15 cellular contexts compared by ENCODE assay signal in genomic region chr19:47891923-47892666, GRCh38. TPM values are rescaled to one million over a fixed set of nuclear protein-coding genes. Genes with fewer than 3 reads are reported as not detected.
A peak's percentile ranks its signal among the peaks of the same experiment; 100 is the strongest.
DNase-seq lines count a peak whose midpoint lies in the region; ATAC-seq and TF ChIP-seq lines count a peak whose summit lies in the region.
"Had no signal": no experiment of that assay in that cellular context is flagged by ENCODE, and none has a peak within 500 bp of the region (broad histone marks: within the 10 kb centered on the region; RNA-seq: fewer than 3 reads in every experiment).

No MANE protein-coding gene starts in this region.

- H3K4me3 ChIP-seq in mesodermal cell (ENCODE audit: extremely low read depth, insufficient read depth, low read length, poor library complexity, severe bottlenecking) = no peak overlapping the region
- H3K4me3 ChIP-seq in upper lobe of right lung = no peak overlapping the region
- H3K4me3 ChIP-seq: GM23248 had no signal

- H3K27me3 ChIP-seq in upper lobe of right lung = no peaks in the 10 kb centered on the region

- intact Hi-C loops in upper lobe of right lung (cut with DNase I) = no loop called here

- DNase-seq in NAMALWA (ENCODE audit: low spot score) = peak; percentile 17
- DNase-seq in ecto neural progenitor cell (ENCODE audit: low spot score) = peak; percentile 79
- no peak for DNase-seq in upper lobe of right lung
- DNase-seq: activated CD4-positive, alpha-beta T cell treated with anti-CD3 and anti-CD28 coated beads, Interleukin-2, amount 50 U/mL, for 4 hours; CD4-positive, CD25-positive, alpha-beta regulatory T cell; GM23248; natural killer cell; NCI-H2029; stimulated activated naive CD4-positive, alpha-beta T cell treated with Interleukin-2 at 50 U/mL for 16 hours had no signal

- H3K4me1 ChIP-seq in mesodermal cell (ENCODE audit: control insufficient read depth, insufficient read depth, low read length, poor library complexity, severe bottlenecking) (peaks cover 4% of the 10 kb centered on the region), upper lobe of right lung (peaks cover 3% of the 10 kb centered on the region)

- H3K36me3 ChIP-seq in mesodermal cell (ENCODE audit: control insufficient read depth, insufficient read depth, low read length) (no peaks in the 10 kb centered on the region), upper lobe of right lung (no peaks in the 10 kb centered on the region)

- H3K9me3 ChIP-seq in mesodermal cell (ENCODE audit: control insufficient read depth, low read length) = peaks cover 12% of the 10 kb centered on the region
- H3K9me3 ChIP-seq in upper lobe of right lung = no peaks in the 10 kb centered on the region

- ATAC-seq in upper lobe of right lung = no peak
- no peak for ATAC-seq in GM21737 (IDR thresholded peaks at IDR 0.05; ENCODE audit: unreplicated experiment)
- no peak for ATAC-seq in GM19397 (IDR thresholded peaks at IDR 0.05; ENCODE audit: unreplicated experiment)
- no peak for ATAC-seq in GM21423 (IDR thresholded peaks at IDR 0.05; ENCODE audit: unreplicated experiment)
- ATAC-seq: natural killer cell, Right ventricle myocardium inferior had no signal

- 78 to 89% methylated on average over 4 to 5 of the region's 7 CpGs for WGBS in mesodermal cell (ENCODE audit: insufficient coverage in 2 of 2), 2 experiments

- peak overlapping the region; percentile 46 for H3K27ac ChIP-seq in mesodermal cell (ENCODE audit: low read depth, low read length, severe bottlenecking)
- peak overlapping the region; percentile 33 for H3K27ac ChIP-seq in upper lobe of right lung
- H3K27ac ChIP-seq: GM23248 had no signal

- TF ChIP-seq CTCF in upper lobe of right lung (IDR thresholded peaks at IDR 0.05) = no peak

RNA-seq across cellular contexts. Expression of gene SULT2A1, which starts 6.0 kb away (rescaled TPM):
- not detected for polyA plus RNA-seq in mesodermal cell (2013, experiment 1 of 2)
- not detected for polyA plus RNA-seq in mesodermal cell (2013, experiment 2 of 2)
- not detected for total RNA-seq in upper lobe of right lung
- total RNA-seq: CD4-positive, CD25-positive, alpha-beta regulatory T cell; glomerular endothelial cell; GM23248; natural killer cell; Right ventricle myocardium inferior had no signal
- polyA plus RNA-seq: CD4-positive, CD25-positive, alpha-beta regulatory T cell; GM23248 had no signal

RNA-seq across cellular contexts. Expression of gene TPRX2, which starts 33.1 kb away (rescaled TPM):
- not detected for polyA plus RNA-seq in mesodermal cell (2013, experiment 1 of 2)
- polyA plus RNA-seq in mesodermal cell (2013, experiment 2 of 2) = not detected
- total RNA-seq in upper lobe of right lung = not detected
- total RNA-seq: CD4-positive, CD25-positive, alpha-beta regulatory T cell; glomerular endothelial cell; GM23248; natural killer cell; Right ventricle myocardium inferior had no signal
- polyA plus RNA-seq: CD4-positive, CD25-positive, alpha-beta regulatory T cell; GM23248 had no signal
